ENCODE assay signal across 2 cellular contexts in the genomic region with DNA sequence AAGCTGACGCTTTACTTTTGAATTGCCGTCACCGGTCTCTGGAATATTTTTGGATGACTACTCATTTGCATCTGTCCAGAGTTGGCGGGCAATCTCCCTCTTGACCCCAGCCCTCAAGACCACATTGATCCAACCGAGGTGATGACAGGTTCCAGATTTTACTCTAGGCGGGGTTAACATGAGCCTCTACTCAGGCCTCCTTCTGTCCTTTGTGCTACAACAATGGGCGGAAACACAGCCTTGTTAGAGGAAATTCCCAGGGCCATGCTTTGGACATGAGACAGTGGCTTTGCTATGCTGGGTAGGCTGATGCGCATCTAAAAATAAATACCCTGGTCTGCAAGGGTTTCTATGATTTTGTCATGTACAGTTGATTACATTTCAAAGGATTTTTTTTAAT.
TF ChIP-seq lines count a peak whose summit lies in the region.

No MANE protein-coding gene starts in this region.

TF ChIP-seq in liver, 16 proteins besides CTCF, POLR2A, EP300 and RAD21:
- TF ChIP-seq SP1 (IDR thresholded peaks at IDR 0.05) (peak; percentile 20), GABPA (IDR thresholded peaks at IDR 0.05 in 1 of 2, conservative IDR thresholded peaks at IDR 0.05 in 1 of 2) (no peak), HNF4G (IDR thresholded peaks at IDR 0.05) (no peak), NR2F2 (IDR thresholded peaks at IDR 0.05) (peak; percentile 88)
- TF ChIP-seq, protein P1, sequence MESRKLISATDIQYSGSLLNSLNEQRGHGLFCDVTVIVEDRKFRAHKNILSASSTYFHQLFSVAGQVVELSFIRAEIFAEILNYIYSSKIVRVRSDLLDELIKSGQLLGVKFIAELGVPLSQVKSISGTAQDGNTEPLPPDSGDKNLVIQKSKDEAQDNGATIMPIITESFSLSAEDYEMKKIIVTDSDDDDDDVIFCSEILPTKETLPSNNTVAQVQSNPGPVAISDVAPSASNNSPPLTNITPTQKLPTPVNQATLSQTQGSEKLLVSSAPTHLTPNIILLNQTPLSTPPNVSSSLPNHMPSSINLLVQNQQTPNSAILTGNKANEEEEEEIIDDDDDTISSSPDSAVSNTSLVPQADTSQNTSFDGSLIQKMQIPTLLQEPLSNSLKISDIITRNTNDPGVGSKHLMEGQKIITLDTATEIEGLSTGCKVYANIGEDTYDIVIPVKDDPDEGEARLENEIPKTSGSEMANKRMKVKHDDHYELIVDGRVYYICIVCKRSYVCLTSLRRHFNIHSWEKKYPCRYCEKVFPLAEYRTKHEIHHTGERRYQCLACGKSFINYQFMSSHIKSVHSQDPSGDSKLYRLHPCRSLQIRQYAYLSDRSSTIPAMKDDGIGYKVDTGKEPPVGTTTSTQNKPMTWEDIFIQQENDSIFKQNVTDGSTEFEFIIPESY (IDR thresholded peaks at IDR 0.05) = no peak

TF ChIP-seq in HepG2, 621 proteins besides CTCF, POLR2A, EP300 and RAD21:
- TF ChIP-seq, protein P2, sequence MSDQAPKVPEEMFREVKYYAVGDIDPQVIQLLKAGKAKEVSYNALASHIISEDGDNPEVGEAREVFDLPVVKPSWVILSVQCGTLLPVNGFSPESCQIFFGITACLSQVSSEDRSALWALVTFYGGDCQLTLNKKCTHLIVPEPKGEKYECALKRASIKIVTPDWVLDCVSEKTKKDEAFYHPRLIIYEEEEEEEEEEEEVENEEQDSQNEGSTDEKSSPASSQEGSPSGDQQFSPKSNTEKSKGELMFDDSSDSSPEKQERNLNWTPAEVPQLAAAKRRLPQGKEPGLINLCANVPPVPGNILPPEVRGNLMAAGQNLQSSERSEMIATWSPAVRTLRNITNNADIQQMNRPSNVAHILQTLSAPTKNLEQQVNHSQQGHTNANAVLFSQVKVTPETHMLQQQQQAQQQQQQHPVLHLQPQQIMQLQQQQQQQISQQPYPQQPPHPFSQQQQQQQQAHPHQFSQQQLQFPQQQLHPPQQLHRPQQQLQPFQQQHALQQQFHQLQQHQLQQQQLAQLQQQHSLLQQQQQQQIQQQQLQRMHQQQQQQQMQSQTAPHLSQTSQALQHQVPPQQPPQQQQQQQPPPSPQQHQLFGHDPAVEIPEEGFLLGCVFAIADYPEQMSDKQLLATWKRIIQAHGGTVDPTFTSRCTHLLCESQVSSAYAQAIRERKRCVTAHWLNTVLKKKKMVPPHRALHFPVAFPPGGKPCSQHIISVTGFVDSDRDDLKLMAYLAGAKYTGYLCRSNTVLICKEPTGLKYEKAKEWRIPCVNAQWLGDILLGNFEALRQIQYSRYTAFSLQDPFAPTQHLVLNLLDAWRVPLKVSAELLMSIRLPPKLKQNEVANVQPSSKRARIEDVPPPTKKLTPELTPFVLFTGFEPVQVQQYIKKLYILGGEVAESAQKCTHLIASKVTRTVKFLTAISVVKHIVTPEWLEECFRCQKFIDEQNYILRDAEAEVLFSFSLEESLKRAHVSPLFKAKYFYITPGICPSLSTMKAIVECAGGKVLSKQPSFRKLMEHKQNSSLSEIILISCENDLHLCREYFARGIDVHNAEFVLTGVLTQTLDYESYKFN (CRISPR knock-in tag; conservative IDR thresholded peaks at IDR 0.05) = no peak
- TF ChIP-seq ZNF768 (CRISPR knock-in tag; IDR thresholded peaks at IDR 0.05) = no peak
- no peak for TF ChIP-seq ETV6 (CRISPR knock-in tag; conservative IDR thresholded peaks at IDR 0.05)
- no peak for TF ChIP-seq ZC3H4 (CRISPR knock-in tag; IDR thresholded peaks at IDR 0.05; ENCODE audit: borderline replicate concordance)
- no peak for TF ChIP-seq HOXA7 (CRISPR knock-in tag; IDR thresholded peaks at IDR 0.05)
- no peak for TF ChIP-seq ZNF790 (CRISPR knock-in tag; IDR thresholded peaks at IDR 0.05; ENCODE audit: borderline replicate concordance)
- TF ChIP-seq, protein P3, sequence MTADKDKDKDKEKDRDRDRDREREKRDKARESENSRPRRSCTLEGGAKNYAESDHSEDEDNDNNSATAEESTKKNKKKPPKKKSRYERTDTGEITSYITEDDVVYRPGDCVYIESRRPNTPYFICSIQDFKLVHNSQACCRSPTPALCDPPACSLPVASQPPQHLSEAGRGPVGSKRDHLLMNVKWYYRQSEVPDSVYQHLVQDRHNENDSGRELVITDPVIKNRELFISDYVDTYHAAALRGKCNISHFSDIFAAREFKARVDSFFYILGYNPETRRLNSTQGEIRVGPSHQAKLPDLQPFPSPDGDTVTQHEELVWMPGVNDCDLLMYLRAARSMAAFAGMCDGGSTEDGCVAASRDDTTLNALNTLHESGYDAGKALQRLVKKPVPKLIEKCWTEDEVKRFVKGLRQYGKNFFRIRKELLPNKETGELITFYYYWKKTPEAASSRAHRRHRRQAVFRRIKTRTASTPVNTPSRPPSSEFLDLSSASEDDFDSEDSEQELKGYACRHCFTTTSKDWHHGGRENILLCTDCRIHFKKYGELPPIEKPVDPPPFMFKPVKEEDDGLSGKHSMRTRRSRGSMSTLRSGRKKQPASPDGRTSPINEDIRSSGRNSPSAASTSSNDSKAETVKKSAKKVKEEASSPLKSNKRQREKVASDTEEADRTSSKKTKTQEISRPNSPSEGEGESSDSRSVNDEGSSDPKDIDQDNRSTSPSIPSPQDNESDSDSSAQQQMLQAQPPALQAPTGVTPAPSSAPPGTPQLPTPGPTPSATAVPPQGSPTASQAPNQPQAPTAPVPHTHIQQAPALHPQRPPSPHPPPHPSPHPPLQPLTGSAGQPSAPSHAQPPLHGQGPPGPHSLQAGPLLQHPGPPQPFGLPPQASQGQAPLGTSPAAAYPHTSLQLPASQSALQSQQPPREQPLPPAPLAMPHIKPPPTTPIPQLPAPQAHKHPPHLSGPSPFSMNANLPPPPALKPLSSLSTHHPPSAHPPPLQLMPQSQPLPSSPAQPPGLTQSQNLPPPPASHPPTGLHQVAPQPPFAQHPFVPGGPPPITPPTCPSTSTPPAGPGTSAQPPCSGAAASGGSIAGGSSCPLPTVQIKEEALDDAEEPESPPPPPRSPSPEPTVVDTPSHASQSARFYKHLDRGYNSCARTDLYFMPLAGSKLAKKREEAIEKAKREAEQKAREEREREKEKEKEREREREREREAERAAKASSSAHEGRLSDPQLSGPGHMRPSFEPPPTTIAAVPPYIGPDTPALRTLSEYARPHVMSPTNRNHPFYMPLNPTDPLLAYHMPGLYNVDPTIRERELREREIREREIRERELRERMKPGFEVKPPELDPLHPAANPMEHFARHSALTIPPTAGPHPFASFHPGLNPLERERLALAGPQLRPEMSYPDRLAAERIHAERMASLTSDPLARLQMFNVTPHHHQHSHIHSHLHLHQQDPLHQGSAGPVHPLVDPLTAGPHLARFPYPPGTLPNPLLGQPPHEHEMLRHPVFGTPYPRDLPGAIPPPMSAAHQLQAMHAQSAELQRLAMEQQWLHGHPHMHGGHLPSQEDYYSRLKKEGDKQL (CRISPR knock-in tag; IDR thresholded peaks at IDR 0.05; ENCODE audit: low read depth) = no peak
- no peak for TF ChIP-seq ZNF350 (CRISPR knock-in tag; IDR thresholded peaks at IDR 0.05; ENCODE audit: borderline replicate concordance, low read depth)
- no peak for TF ChIP-seq ZNF556 (CRISPR knock-in tag; IDR thresholded peaks at IDR 0.05; ENCODE audit: borderline replicate concordance)
- no peak for TF ChIP-seq KLF16 (CRISPR knock-in tag; IDR thresholded peaks at IDR 0.05)
- TF ChIP-seq ZNF788 (CRISPR knock-in tag; IDR thresholded peaks at IDR 0.05; ENCODE audit: borderline replicate concordance) = no peak
- no peak for TF ChIP-seq NFYB (CRISPR knock-in tag; IDR thresholded peaks at IDR 0.05)
- TF ChIP-seq, protein P4, sequence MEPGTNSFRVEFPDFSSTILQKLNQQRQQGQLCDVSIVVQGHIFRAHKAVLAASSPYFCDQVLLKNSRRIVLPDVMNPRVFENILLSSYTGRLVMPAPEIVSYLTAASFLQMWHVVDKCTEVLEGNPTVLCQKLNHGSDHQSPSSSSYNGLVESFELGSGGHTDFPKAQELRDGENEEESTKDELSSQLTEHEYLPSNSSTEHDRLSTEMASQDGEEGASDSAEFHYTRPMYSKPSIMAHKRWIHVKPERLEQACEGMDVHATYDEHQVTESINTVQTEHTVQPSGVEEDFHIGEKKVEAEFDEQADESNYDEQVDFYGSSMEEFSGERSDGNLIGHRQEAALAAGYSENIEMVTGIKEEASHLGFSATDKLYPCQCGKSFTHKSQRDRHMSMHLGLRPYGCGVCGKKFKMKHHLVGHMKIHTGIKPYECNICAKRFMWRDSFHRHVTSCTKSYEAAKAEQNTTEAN (CRISPR knock-in tag; conservative IDR thresholded peaks at IDR 0.05) = no peak
- TF ChIP-seq ZNF329 (CRISPR knock-in tag; IDR thresholded peaks at IDR 0.05; ENCODE audit: low read depth) = no peak
- TF ChIP-seq ZNF781 (CRISPR knock-in tag; IDR thresholded peaks at IDR 0.05; ENCODE audit: borderline replicate concordance, not compliant biosample characterization) = no peak
- TF ChIP-seq, protein P5, sequence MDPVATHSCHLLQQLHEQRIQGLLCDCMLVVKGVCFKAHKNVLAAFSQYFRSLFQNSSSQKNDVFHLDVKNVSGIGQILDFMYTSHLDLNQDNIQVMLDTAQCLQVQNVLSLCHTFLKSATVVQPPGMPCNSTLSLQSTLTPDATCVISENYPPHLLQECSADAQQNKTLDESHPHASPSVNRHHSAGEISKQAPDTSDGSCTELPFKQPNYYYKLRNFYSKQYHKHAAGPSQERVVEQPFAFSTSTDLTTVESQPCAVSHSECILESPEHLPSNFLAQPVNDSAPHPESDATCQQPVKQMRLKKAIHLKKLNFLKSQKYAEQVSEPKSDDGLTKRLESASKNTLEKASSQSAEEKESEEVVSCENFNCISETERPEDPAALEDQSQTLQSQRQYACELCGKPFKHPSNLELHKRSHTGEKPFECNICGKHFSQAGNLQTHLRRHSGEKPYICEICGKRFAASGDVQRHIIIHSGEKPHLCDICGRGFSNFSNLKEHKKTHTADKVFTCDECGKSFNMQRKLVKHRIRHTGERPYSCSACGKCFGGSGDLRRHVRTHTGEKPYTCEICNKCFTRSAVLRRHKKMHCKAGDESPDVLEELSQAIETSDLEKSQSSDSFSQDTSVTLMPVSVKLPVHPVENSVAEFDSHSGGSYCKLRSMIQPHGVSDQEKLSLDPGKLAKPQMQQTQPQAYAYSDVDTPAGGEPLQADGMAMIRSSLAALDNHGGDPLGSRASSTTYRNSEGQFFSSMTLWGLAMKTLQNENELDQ (CRISPR knock-in tag; IDR thresholded peaks at IDR 0.05; ENCODE audit: borderline replicate concordance) = no peak
- no peak for TF ChIP-seq CBX1 (IDR thresholded peaks at IDR 0.05; ENCODE audit: low read depth)
